ENCODE assay signal across 9 cellular contexts in the genomic region with DNA sequence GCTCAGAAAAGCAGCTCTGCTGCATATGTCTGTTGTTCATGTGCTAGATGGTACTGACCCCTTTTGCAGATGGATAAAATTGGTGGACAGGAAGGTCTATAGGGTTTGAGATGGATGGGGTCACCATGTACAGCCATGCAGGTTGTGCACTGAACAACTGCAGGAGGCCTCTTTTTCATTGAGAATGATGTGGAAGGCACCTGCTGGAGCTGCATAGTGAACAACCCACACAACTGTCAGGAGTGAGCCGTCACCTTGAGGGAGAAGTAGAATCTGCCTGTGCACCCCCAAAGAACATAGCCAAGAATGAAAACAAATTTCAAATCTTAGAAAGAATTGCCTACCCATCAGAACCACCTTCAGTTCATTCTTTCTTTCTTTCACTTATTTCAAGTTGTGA. TPM values are rescaled to one million over a fixed set of nuclear protein-coding genes. Genes with fewer than 3 reads are reported as not detected.
"Had no signal": no experiment of that assay in that cellular context is flagged by ENCODE, and none has a peak within 500 bp of the region (broad histone marks: within the 10 kb centered on the region; RNA-seq: fewer than 3 reads in every experiment).

No MANE protein-coding gene starts in this region.

- H3K4me1 ChIP-seq: HAP-1 had no signal

- ATAC-seq: HCT116, HepG2 had no signal

- H3K36me3 ChIP-seq: HAP-1 had no signal

- H3K9me3 ChIP-seq: HAP-1 had no signal

- DNase-seq: GM23248, GOT3, H7, HFFc6 had no signal

- H3K27ac ChIP-seq: GM23248, HL-60 had no signal

- H3K4me3 ChIP-seq: GM23248, HAP-1 had no signal

RNA-seq across cellular contexts. Expression of a gene that starts 53.8 kb away (rescaled TPM):
- polyA plus RNA-seq: IgD-negative memory B cell had no signal
